In the genomic region with DNA sequence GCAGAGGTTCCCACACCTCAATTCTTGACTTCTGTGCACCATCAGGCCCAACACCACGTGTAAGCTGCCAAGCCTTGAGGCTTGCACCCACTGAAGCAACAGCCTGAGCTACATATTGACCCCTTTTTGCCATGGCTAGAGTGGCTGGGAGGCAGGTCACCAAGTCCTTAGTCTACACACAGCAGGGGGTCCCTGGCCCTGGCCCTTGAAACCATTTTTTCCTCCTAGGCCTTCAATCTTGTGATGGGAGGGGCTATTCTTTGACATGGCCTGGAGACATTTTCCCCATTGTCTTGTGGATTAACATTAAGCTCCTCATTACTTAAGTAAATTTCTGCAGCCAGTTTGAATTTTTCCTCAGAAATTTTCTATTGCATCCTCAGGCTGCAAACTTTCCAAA, we compare ENCODE assay signal across 24 cellular contexts.
A peak's percentile ranks its signal among the peaks of the same experiment; 100 is the strongest.
DNase-seq lines count a peak whose midpoint lies in the region; ATAC-seq, FAIRE-seq and TF ChIP-seq lines count a peak whose summit lies in the region.
"Had no signal": no experiment of that assay in that cellular context is flagged by ENCODE, and none has a peak within 500 bp of the region (broad histone marks: within the 10 kb centered on the region; RNA-seq: fewer than 3 reads in every experiment).

No MANE protein-coding gene starts in this region.

- no peak for TF ChIP-seq EP300 in A549 (IDR thresholded peaks at IDR 0.05)

- 0% methylated on average over 1 of the region's 1 CpG for WGBS in A549 (ENCODE audit: missing lambda C conversion rate)
- no CpG with 5 or more reads among the region's 1 CpG for WGBS in mesendoderm (ENCODE audit: extremely low coverage, insufficient coverage, low lambda C conversion rate)

- H3K36me3 ChIP-seq in HEK293 (ENCODE audit: control insufficient read depth in 2 of 2, insufficient read depth in 1 of 2, low read length in 2 of 2) (no peaks in the 10 kb centered on the region), mesendoderm (ENCODE audit: control insufficient read depth, insufficient read depth, low read length) (no peaks in the 10 kb centered on the region)
- H3K36me3 ChIP-seq: BE2C, BLaER1 had no signal

- ATAC-seq in A549, result no peak
- ATAC-seq: GM12878 had no signal

- H3K18ac ChIP-seq in mesendoderm (ENCODE audit: low read length), result no peak overlapping the region

- no peak overlapping the region for H3K56ac ChIP-seq in mesendoderm (ENCODE audit: low read length)

- no peak overlapping the region for H3K4ac ChIP-seq in mesendoderm (ENCODE audit: low read depth, low read length)

- TF ChIP-seq RAD21 in A549 (conservative IDR thresholded peaks at IDR 0.05 in 1 of 2, IDR thresholded peaks at IDR 0.05 in 1 of 2), result no peak

- H2BK5ac ChIP-seq in mesendoderm (ENCODE audit: low read length), result no peak overlapping the region

- no peaks in the 10 kb centered on the region for H3K79me1 ChIP-seq in mesendoderm (ENCODE audit: low read length)

- H2BK15ac ChIP-seq in mesendoderm (replicated peaks; ENCODE audit: low read depth), result no peak overlapping the region

- H3K27ac ChIP-seq in A549 (no peak overlapping the region), HEK293 (ENCODE audit: extremely low read depth, low read depth, low read length) (no peak overlapping the region), mesendoderm (ENCODE audit: low read depth, low read length) (no peak overlapping the region)
- H3K27ac ChIP-seq: 22Rv1, BLaER1 had no signal

- no peak overlapping the region for H3K23ac ChIP-seq in mesendoderm (ENCODE audit: low read length)

- no peak overlapping the region for H2AK5ac ChIP-seq in mesendoderm (ENCODE audit: low read length)

- no peak for TF ChIP-seq POLR2A in A549 (IDR thresholded peaks at IDR 0.05; ENCODE audit: low read length)

- no peak overlapping the region for H2BK120ac ChIP-seq in mesendoderm (ENCODE audit: low read depth, low read length)

- H4K8ac ChIP-seq in mesendoderm (ENCODE audit: low read depth, low read length), result no peak overlapping the region

- FAIRE-seq in A549 (lab: Jason Lieb, UNC), result no peak
- FAIRE-seq: GM12878, GM12892, GM18507 had no signal

- CTCF ChIA-PET in A549 (lab: Yijun Ruan, JAX), result no interaction called here
- CTCF ChIA-PET in HEK293 (lab: Yijun Ruan, JAX), result interaction anchor here (0.6 kb wide), 1 partner anchor 1623 kb away, joined by 3 read pairs; no protein-coding TSS in a partner anchor

- H3K79me2 ChIP-seq in mesendoderm (ENCODE audit: control insufficient read depth, insufficient read depth, low read length), result no peaks in the 10 kb centered on the region

- TF ChIP-seq CTCF in A549 (IDR thresholded peaks at IDR 0.05) (no peak), HEK293 (tag by site-specific recombination; IDR thresholded peaks at IDR 0.05) (no peak)

- H3K4me2 ChIP-seq in A549 (no peak overlapping the region), mesendoderm (ENCODE audit: low read length) (no peak overlapping the region)
- H3K4me2 ChIP-seq: BLaER1 had no signal

- H4K5ac ChIP-seq in mesendoderm (ENCODE audit: low read length), result no peak overlapping the region

- H3K27me3 ChIP-seq in mesendoderm (ENCODE audit: insufficient read depth, low read length, poor library complexity), result no peaks in the 10 kb centered on the region
- H3K27me3 ChIP-seq: BE2C, BLaER1 had no signal

- H3K4me3 ChIP-seq in A549, result no peak overlapping the region
- no peak overlapping the region for H3K4me3 ChIP-seq in HEK293 (ENCODE audit: low read depth, low read length)
- no peak overlapping the region for H3K4me3 ChIP-seq in mesendoderm (ENCODE audit: low read length)
- H3K4me3 ChIP-seq: BLaER1, GM12878 had no signal

- peaks cover 8% of the 10 kb centered on the region; the same call in 2 of the 3 replicates for H3K9me3 ChIP-seq in A549
- no peaks in the 10 kb centered on the region for H3K9me3 ChIP-seq in HEK293 (ENCODE audit: control insufficient read depth, insufficient read depth, low read depth, low read length)
- H3K9me3 ChIP-seq: BE2C had no signal

- H3K4me1 ChIP-seq in A549 (no peaks in the 10 kb centered on the region), HEK293 (ENCODE audit: control insufficient read depth, insufficient read depth, low read length) (no peaks in the 10 kb centered on the region), mesendoderm (ENCODE audit: control insufficient read depth, low read depth, low read length) (no peaks in the 10 kb centered on the region)
- H3K4me1 ChIP-seq: BE2C had no signal

- no peak overlapping the region for H3K9ac ChIP-seq in mesendoderm (ENCODE audit: low read length)
- H3K9ac ChIP-seq: BLaER1 had no signal

- POLR2A ChIA-PET in A549 (lab: Yijun Ruan, JAX) (no interaction called here), HEK293 (lab: Yijun Ruan, JAX) (interaction anchor here (0.5 kb wide), 1 partner anchor 17 kb away, joined by 3 read pairs; no protein-coding TSS in a partner anchor)

- DNase-seq in A549 (ENCODE audit: low read depth in 1 of 2, low spot score in 1 of 2) (no peak), mesendoderm (peak; percentile 2), LoVo (ENCODE audit: low spot score) (no peak), NCI-H187 (lab: John Stamatoyannopoulos, UW) (no peak)
- DNase-seq: ACHN; BE2C; C1 segment of cervical spinal cord; CD4-positive, alpha-beta memory T cell; CD4-positive, CD25-positive, alpha-beta regulatory T cell; CD8-positive, alpha-beta memory T cell; COR-L47; DMS 273 treated with DMSO at 0.1 percent for 48 hours; DMS153; DMS53; DMS79; DND-41; EL; GDM1 had no signal

TF ChIP-seq in A549, 52 proteins besides CTCF, POLR2A, EP300 and RAD21:
- TF ChIP-seq CBX2 (IDR thresholded peaks at IDR 0.05; ENCODE audit: borderline replicate concordance, low read depth), result no peak
- peak; percentile 70 for TF ChIP-seq ZFP36 (IDR thresholded peaks at IDR 0.05; ENCODE audit: borderline replicate concordance, partially characterized antibody)
TF ChIP-seq in A549: peak in this region for 1.

TF ChIP-seq in HEK293, 187 proteins besides CTCF, POLR2A, EP300 and RAD21:
- TF ChIP-seq ZNF585B (tag by site-specific recombination; IDR thresholded peaks at IDR 0.05) (peak; percentile 74), ZNF24 (tag by site-specific recombination; IDR thresholded peaks at IDR 0.05) (no peak)
